ENCODE assay signal across 23 cellular contexts in genomic region chr7:630111-630511, GRCh38.
"Had no signal": no experiment of that assay in that cellular context is flagged by ENCODE, and none has a peak within 500 bp of the region (broad histone marks: within the 10 kb centered on the region; RNA-seq: fewer than 3 reads in every experiment).

No MANE protein-coding gene starts in this region.

- H3K9ac ChIP-seq: SK-N-SH had no signal

- H3K27ac ChIP-seq: SJSA1 had no signal

- H3K27me3 ChIP-seq: SJSA1 had no signal

- H3K4me3 ChIP-seq: SJSA1 had no signal

- H3K4me1 ChIP-seq: SJSA1 had no signal

- DNase-seq: activated CD4-positive, alpha-beta T cell treated with anti-CD3 and anti-CD28 coated beads, Interleukin-2, amount 10 ng/mL, durations not matched to agents 24 days and 14 days; activated CD4-positive, alpha-beta T cell treated with anti-CD3 and anti-CD28 coated beads, Interleukin-2, amount 50 U/mL, for 4 hours; activated CD8-positive, alpha-beta T cell treated with anti-CD3 and anti-CD28 coated beads for 36 hours; activated gamma-delta T cell treated with Interleukin-2 at 50 U/mL for 16 hours; activated naive CD4-positive, alpha-beta T cell treated with anti-CD3 and anti-CD28 coated beads, Interleukin-2, amount 10 ng/mL, durations not matched to agents 7 days and 5 days; activated naive CD8-positive, alpha-beta T cell treated with anti-CD3 and anti-CD28 coated beads, Interleukin-2, amount 50 U/mL, for 24 hours; activated T-cell treated with anti-CD3 and anti-CD28 coated beads, Interleukin-2, amount 50 U/mL, for 1 hour; activated T-cell treated with anti-CD3 and anti-CD28 coated beads, Interleukin-2, amount 50 U/mL, for 72 hours; anterior cingulate cortex; caudate nucleus; Karpas-422; KBM-7; NCI-H1105; NCI-H1417 treated with DMSO at 0.1 percent for 48 hours; NCI-H187 treated with DMSO at 0.1 percent for 48 hours; NCI-H2081 treated with DMSO at 0.1 percent for 48 hours; NCI-H226; NCI-H446 treated with DMSO at 0.1 percent for 48 hours; NCI-H524; NCI-H69; SHP77 treated with DMSO at 0.1 percent for 48 hours; SK-N-SH had no signal

- H3K36me3 ChIP-seq: SJSA1 had no signal

- H3K9me3 ChIP-seq: SJSA1 had no signal
